Comparison of ENCODE assay signal across 8 cellular contexts in genomic region chr10:17229016-17229716, GRCh38. TPM values are rescaled to one million over a fixed set of nuclear protein-coding genes. Genes with fewer than 3 reads are reported as not detected.
DNase-seq lines count a peak whose midpoint lies in the region; ATAC-seq and TF ChIP-seq lines count a peak whose summit lies in the region.

No MANE protein-coding gene starts in this region.

- TF ChIP-seq CTCF in Panc1 (IDR thresholded peaks at IDR 0.05) (peak; percentile 20; the same call in 1 of the 2 replicates), foreskin fibroblast (IDR thresholded peaks at IDR 0.05; ENCODE audit: low read depth, low read length) (no peak), osteoblast (IDR thresholded peaks at IDR 0.05; ENCODE audit: extremely low read depth, low read depth, low read length) (no peak)

- peaks cover 56% of the 10 kb centered on the region for H3K79me2 ChIP-seq in osteoblast (ENCODE audit: insufficient read depth, low read length)

- DNase-seq in Daoy (ENCODE audit: low read depth) (peak; percentile 92), HCEC 1CT (peak; percentile 93), Panc1 (ENCODE audit: low read depth, low spot score) (no peak), foreskin fibroblast (peak; percentile 94 to 98), osteoblast (ENCODE audit: insufficient read length, low spot score, missing footprints) (peak; percentile 95), KG1 (lab: John Stamatoyannopoulos, UW) (no peak)
- peak; percentile 75 for DNase-seq in activated effector memory CD4-positive, alpha-beta T cell treated with Interleukin-2 at 50 U/mL for 16 hours

- H3K4me3 ChIP-seq in Panc1 (ENCODE audit: low read depth in 2 of 2, low read length in 2 of 2) (peak overlapping the region; percentile 88 to 89), foreskin fibroblast (ENCODE audit: low read depth in 1 of 2, low read length in 2 of 2) (peak overlapping the region; percentile 93 to 94), osteoblast (ENCODE audit: insufficient read depth, low read length) (peak overlapping the region; percentile 95), thymus (ENCODE audit: low read length) (peak overlapping the region; percentile 71)

- in situ Hi-C loops in Panc1 (cut with HindIII; ENCODE audit: low pct_unique_long_range_greater_than_20kb, low sequenced_read_pairs), result no loop called here

- POLR2A ChIA-PET in Panc1 (lab: Charles Lee), result interaction anchor here (0.6 to 1.9 kb wide), 12 partner anchors 14 to 1383 kb away, joined by 3 to 12 read pairs (median 4); no protein-coding TSS in a partner anchor

- no peak overlapping the region for H2AFZ ChIP-seq in osteoblast (ENCODE audit: low read length)

- peaks cover 21% of the 10 kb centered on the region for H3K36me3 ChIP-seq in Panc1 (ENCODE audit: control insufficient read depth, insufficient read depth, low read length)
- H3K36me3 ChIP-seq in osteoblast (ENCODE audit: insufficient read depth, low read length), result peaks cover 42% of the 10 kb centered on the region
- H3K36me3 ChIP-seq in thymus (ENCODE audit: control insufficient read depth, insufficient read depth), result peaks cover 9% of the 10 kb centered on the region

- peaks cover 26% of the 10 kb centered on the region for H3K4me1 ChIP-seq in Panc1 (ENCODE audit: control insufficient read depth, insufficient read depth, low read length)
- peaks cover 41% of the 10 kb centered on the region for H3K4me1 ChIP-seq in osteoblast (ENCODE audit: insufficient read depth, low read length)
- peaks cover 9% of the 10 kb centered on the region for H3K4me1 ChIP-seq in thymus (ENCODE audit: control insufficient read depth, insufficient read depth, low read length)

- H3K4me2 ChIP-seq in osteoblast (ENCODE audit: insufficient read depth, low read length), result peak overlapping the region; percentile 95

- no TSS peak for BruUV-seq in Panc1 (replicated peaks; lab: Mats Ljungman, UMichigan)

- CTCF ChIA-PET in Panc1 (lab: Charles Lee), result no interaction called here

- peaks cover 48% of the 10 kb centered on the region for H4K20me1 ChIP-seq in osteoblast (ENCODE audit: insufficient read depth, low read length)

- under 1% methylated on average over 72 of the region's 72 CpGs for WGBS in thymus

- peak; percentile 62 for ATAC-seq in Panc1

- intact Hi-C loops in Panc1 (cut with micrococcal nuclease; ENCODE audit: unreplicated experiment), result loop anchor here (10.0 kb wide), 1 partner anchor 164 kb away; no protein-coding TSS in a partner anchor

- H3K9me3 ChIP-seq in Panc1 (ENCODE audit: control insufficient read depth, insufficient read depth, low read depth, low read length) (no peaks in the 10 kb centered on the region), osteoblast (ENCODE audit: low read depth, low read length) (no peaks in the 10 kb centered on the region), thymus (ENCODE audit: control insufficient read depth) (no peaks in the 10 kb centered on the region)

- peak overlapping the region; percentile 96 for H3K27ac ChIP-seq in Panc1 (ENCODE audit: low read length)
- peak overlapping the region; percentile 94 for H3K27ac ChIP-seq in osteoblast (ENCODE audit: low read depth, low read length)
- H3K27ac ChIP-seq in thymus (ENCODE audit: low read depth), result peak overlapping the region; percentile 99

- H3K27me3 ChIP-seq in Panc1 (ENCODE audit: control insufficient read depth, insufficient read depth, low read length) (no peaks in the 10 kb centered on the region), osteoblast (ENCODE audit: insufficient read depth, low read length) (no peaks in the 10 kb centered on the region), thymus (ENCODE audit: control insufficient read depth, insufficient read depth) (no peaks in the 10 kb centered on the region)

RNA-seq across cellular contexts. Expression of gene VIM, which starts 1.1 kb away (rescaled TPM):
- total RNA-seq in Daoy (2014; rRNA removed; shearing (Covaris generic)), result 5,657 and 6,746 TPM in 2 replicates
- total RNA-seq in Panc1 (2021; ENCODE audit: unreplicated experiment) (3,436 TPM), osteoblast (10,072 and 10,643 TPM in 2 replicates)
- polyA plus RNA-seq in Panc1 (2012; ENCODE audit: insufficient read length), result 3,712 TPM
- polyA plus RNA-seq in thymus, result 781 TPM

RNA-seq across cellular contexts. Expression of gene TRDMT1, which starts 27.7 kb away (rescaled TPM):
- 8.4 and 9.1 TPM in 2 replicates for total RNA-seq in Daoy (2014; rRNA removed; shearing (Covaris generic))
- total RNA-seq in Panc1 (2021; ENCODE audit: unreplicated experiment) (7.6 TPM), osteoblast (7.1 and 7.6 TPM in 2 replicates)
- polyA plus RNA-seq in Panc1 (2012; ENCODE audit: insufficient read length), result 2.4 TPM
- polyA plus RNA-seq in thymus, result 5.0 TPM

Comparison
In these comparisons a context has a peak if more than half of its experiments do, and no peak if none do; other contexts are left out.
1. DNase-seq: peak in Daoy (single experiment), HCEC 1CT (single experiment), activated effector memory CD4-positive, alpha-beta T cell treated with Interleukin-2 at 50 U/mL for 16 hours (single experiment), foreskin fibroblast (2 of 2) and osteoblast (single experiment); none in Panc1 (single experiment) and KG1 (single experiment).
2. Peak in every context shown above with its lines, with median percentiles within 50 percentile points of each other: H3K27ac ChIP-seq and H3K4me3 ChIP-seq.